Comparison of ENCODE assay signal across 19 cellular contexts in genomic region chr15:74847462-74847861, GRCh38. TPM values are rescaled to one million over a fixed set of nuclear protein-coding genes. Genes with fewer than 3 reads are reported as not detected.
DNase-seq lines count a peak whose midpoint lies in the region; ATAC-seq and TF ChIP-seq lines count a peak whose summit lies in the region.
"Had no signal": no experiment of that assay in that cellular context is flagged by ENCODE, and none has a peak within 500 bp of the region (broad histone marks: within the 10 kb centered on the region; RNA-seq: fewer than 3 reads in every experiment).

No MANE protein-coding gene starts in this region.

- peaks cover 32% of the 10 kb centered on the region for H3K4me1 Mint-ChIP-seq in activated CD8-positive, alpha-beta T cell treated with anti-CD3 and anti-CD28 coated beads, Interleukin-2, amount 10 ng/mL, durations not matched to agents 7 days and 5 days (ENCODE audit: low read depth)
- peaks cover 26% of the 10 kb centered on the region for H3K4me1 Mint-ChIP-seq in activated CD8-positive, alpha-beta T cell treated with anti-CD3 and anti-CD28 coated beads for 36 hours (ENCODE audit: low read depth)
- H3K4me1 Mint-ChIP-seq in activated naive CD8-positive, alpha-beta T cell treated with anti-CD3 and anti-CD28 coated beads for 36 hours, result peaks cover 24% of the 10 kb centered on the region

- peaks cover 60% of the 10 kb centered on the region for H3K36me3 Mint-ChIP-seq in activated CD8-positive, alpha-beta T cell treated with anti-CD3 and anti-CD28 coated beads, Interleukin-2, amount 10 ng/mL, durations not matched to agents 7 days and 5 days (ENCODE audit: low read depth)
- peaks cover 23% of the 10 kb centered on the region for H3K36me3 Mint-ChIP-seq in activated CD8-positive, alpha-beta T cell treated with anti-CD3 and anti-CD28 coated beads for 36 hours (ENCODE audit: low read depth)
- peaks cover 18% of the 10 kb centered on the region for H3K36me3 Mint-ChIP-seq in activated naive CD8-positive, alpha-beta T cell treated with anti-CD3 and anti-CD28 coated beads for 36 hours
- H3K36me3 Mint-ChIP-seq: IgD-negative memory B cell had no signal

- CTCF ChIA-PET in activated CD8-positive, alpha-beta T cell treated with anti-CD3 and anti-CD28 coated beads, Interleukin-2, amount 10 ng/mL, durations not matched to agents 7 days and 5 days (lab: Charles Lee), result interaction anchor here (2.3 to 8.4 kb wide), 3 partner anchors 23 to 79 kb away, joined by 6 to 75 read pairs (median 26); no protein-coding TSS in a partner anchor
- CTCF ChIA-PET in activated CD8-positive, alpha-beta T cell treated with anti-CD3 and anti-CD28 coated beads for 36 hours (lab: Charles Lee), result interaction anchor here (1.0 to 3.8 kb wide), 4 partner anchors 11 to 77 kb away, joined by 3 to 29 read pairs (median 6); no protein-coding TSS in a partner anchor

- no peak for TF ChIP-seq CTCF in activated CD8-positive, alpha-beta T cell treated with anti-CD3 and anti-CD28 coated beads for 36 hours (IDR thresholded peaks at IDR 0.05)
- no peak for TF ChIP-seq CTCF in gastrocnemius medialis (IDR thresholded peaks at IDR 0.05 in 4 of 5, conservative IDR thresholded peaks at IDR 0.05 in 1 of 5)

- no peak for DNase-seq in activated CD8-positive, alpha-beta T cell treated with anti-CD3 and anti-CD28 coated beads, Interleukin-2, amount 10 ng/mL, durations not matched to agents 7 days and 5 days
- no peak for DNase-seq in activated CD8-positive, alpha-beta T cell treated with anti-CD3 and anti-CD28 coated beads for 36 hours
- DNase-seq in activated naive CD8-positive, alpha-beta T cell treated with anti-CD3 and anti-CD28 coated beads for 36 hours, result no peak
- DNase-seq in right cardiac atrium (peak; percentile 44 to 78 (median 60)), gastrocnemius medialis (peak in 1 of 2 donors; percentile 66), NCI-H774 (lab: John Stamatoyannopoulos, UW) (no peak), dedifferentiated amniotic fluid mesenchymal stem cell (ENCODE audit: extremely low spot score) (no peak)
- DNase-seq: central memory CD4-positive, alpha-beta T cell; HCEC 1CT; NCI-H748 treated with DMSO at 0.1 percent for 48 hours; Peyer's patch; stimulated activated naive CD4-positive, alpha-beta T cell had no signal

- no peak for TF ChIP-seq POLR2A in gastrocnemius medialis (IDR thresholded peaks at IDR 0.05)

- no peaks in the 10 kb centered on the region for H3K27me3 ChIP-seq in right cardiac atrium (ENCODE audit: control insufficient read depth, insufficient read depth)
- no peaks in the 10 kb centered on the region for H3K27me3 ChIP-seq in gastrocnemius medialis
- H3K27me3 ChIP-seq: Peyer's patch had no signal

- POLR2A ChIA-PET in activated CD8-positive, alpha-beta T cell treated with anti-CD3 and anti-CD28 coated beads, Interleukin-2, amount 10 ng/mL, durations not matched to agents 7 days and 5 days (lab: Charles Lee), result interaction anchor here (2.4 kb wide), 1 partner anchor 11 kb away, joined by 8 read pairs; no protein-coding TSS in a partner anchor
- POLR2A ChIA-PET in activated CD8-positive, alpha-beta T cell treated with anti-CD3 and anti-CD28 coated beads for 36 hours (lab: Charles Lee), result interaction anchor here (0.7 to 4.5 kb wide), 2 partner anchors 9 to 23 kb away, joined by 3 to 18 read pairs; no protein-coding TSS in a partner anchor

- no peak overlapping the region for H3K4me3 ChIP-seq in right cardiac atrium (ENCODE audit: low read length)
- no peak overlapping the region for H3K4me3 ChIP-seq in gastrocnemius medialis
- H3K4me3 ChIP-seq: Peyer's patch, skin epidermis had no signal

- WGBS in right cardiac atrium, result 68% methylated on average over 3 of the region's 3 CpGs

- no peak overlapping the region for H3K4me3 Mint-ChIP-seq in activated CD8-positive, alpha-beta T cell treated with anti-CD3 and anti-CD28 coated beads, Interleukin-2, amount 10 ng/mL, durations not matched to agents 7 days and 5 days
- H3K4me3 Mint-ChIP-seq in activated CD8-positive, alpha-beta T cell treated with anti-CD3 and anti-CD28 coated beads for 36 hours, result no peak overlapping the region
- no peak overlapping the region for H3K4me3 Mint-ChIP-seq in activated naive CD8-positive, alpha-beta T cell treated with anti-CD3 and anti-CD28 coated beads for 36 hours
- H3K4me3 Mint-ChIP-seq: mesothelial cell of epicardium had no signal

- peaks cover 0 to 60% of the 10 kb centered on the region in 2 donors for H3K36me3 ChIP-seq in gastrocnemius medialis

- H3K27ac ChIP-seq in right cardiac atrium (ENCODE audit: low read length) (peak overlapping the region; percentile 11), gastrocnemius medialis (peak overlapping the region; percentile 34 to 68 (median 47))
- H3K27ac ChIP-seq: Peyer's patch, skin epidermis had no signal

- no peak for ATAC-seq in activated CD8-positive, alpha-beta T cell treated with anti-CD3 and anti-CD28 coated beads, Interleukin-2, amount 10 ng/mL, durations not matched to agents 7 days and 5 days
- ATAC-seq in activated CD8-positive, alpha-beta T cell treated with anti-CD3 and anti-CD28 coated beads for 36 hours, result no peak
- ATAC-seq in right cardiac atrium (no peak), gastrocnemius medialis (peak in 1 of 2 donors; percentile 46), GM21529 (IDR thresholded peaks at IDR 0.05; ENCODE audit: unreplicated experiment) (no peak)

- intact Hi-C loops in activated CD8-positive, alpha-beta T cell treated with anti-CD3 and anti-CD28 coated beads for 36 hours (cut with micrococcal nuclease), result no loop called here
- intact Hi-C loops in right cardiac atrium (cut with DNase I) (loop anchor here in 1 of 4 donors (10.0 kb wide), 1 partner anchor 47 kb away; the partner anchor contains the start of gene MPI), gastrocnemius medialis (cut with DNase I; ENCODE audit: low total_unique reads) (no loop called here)

- H3K27ac Mint-ChIP-seq in activated CD8-positive, alpha-beta T cell treated with anti-CD3 and anti-CD28 coated beads, Interleukin-2, amount 10 ng/mL, durations not matched to agents 7 days and 5 days, result peak overlapping the region; percentile 67
- no peak overlapping the region for H3K27ac Mint-ChIP-seq in activated CD8-positive, alpha-beta T cell treated with anti-CD3 and anti-CD28 coated beads for 36 hours
- peak overlapping the region; percentile 15 for H3K27ac Mint-ChIP-seq in activated naive CD8-positive, alpha-beta T cell treated with anti-CD3 and anti-CD28 coated beads for 36 hours
- H3K27ac Mint-ChIP-seq: mesothelial cell of epicardium had no signal

- H3K9me3 Mint-ChIP-seq in activated CD8-positive, alpha-beta T cell treated with anti-CD3 and anti-CD28 coated beads, Interleukin-2, amount 10 ng/mL, durations not matched to agents 7 days and 5 days (ENCODE audit: insufficient read depth), result no peaks in the 10 kb centered on the region
- H3K9me3 Mint-ChIP-seq in activated CD8-positive, alpha-beta T cell treated with anti-CD3 and anti-CD28 coated beads for 36 hours, result no peaks in the 10 kb centered on the region
- no peaks in the 10 kb centered on the region for H3K9me3 Mint-ChIP-seq in activated naive CD8-positive, alpha-beta T cell treated with anti-CD3 and anti-CD28 coated beads for 36 hours
- H3K9me3 Mint-ChIP-seq: IgD-negative memory B cell, mesothelial cell of epicardium had no signal

- in situ Hi-C loops in gastrocnemius medialis (cut with MboI; ENCODE audit: low sequenced_read_pairs in 4 of 4), result no loop called here

- H3K27me3 Mint-ChIP-seq in activated CD8-positive, alpha-beta T cell treated with anti-CD3 and anti-CD28 coated beads, Interleukin-2, amount 10 ng/mL, durations not matched to agents 7 days and 5 days (ENCODE audit: low read depth), result no peaks in the 10 kb centered on the region
- H3K27me3 Mint-ChIP-seq in activated CD8-positive, alpha-beta T cell treated with anti-CD3 and anti-CD28 coated beads for 36 hours, result no peaks in the 10 kb centered on the region
- no peaks in the 10 kb centered on the region for H3K27me3 Mint-ChIP-seq in activated naive CD8-positive, alpha-beta T cell treated with anti-CD3 and anti-CD28 coated beads for 36 hours
- H3K27me3 Mint-ChIP-seq: IgD-negative memory B cell had no signal

- H3K4me1 ChIP-seq in right cardiac atrium (ENCODE audit: control insufficient read depth, insufficient read depth, low read length) (peaks cover 2% of the 10 kb centered on the region), gastrocnemius medialis (peaks cover 3 to 21% of the 10 kb centered on the region in 2 donors)

- H3K9me3 ChIP-seq in right cardiac atrium (ENCODE audit: control insufficient read depth, low read length) (no peaks in the 10 kb centered on the region), gastrocnemius medialis (no peaks in the 10 kb centered on the region)
- H3K9me3 ChIP-seq: Peyer's patch had no signal

RNA-seq across cellular contexts. Expression of gene ULK3, which starts 4.5 kb away (rescaled TPM):
- total RNA-seq in activated CD8-positive, alpha-beta T cell treated with anti-CD3 and anti-CD28 coated beads, Interleukin-2, amount 10 ng/mL, durations not matched to agents 7 days and 5 days, result 10 to 100 TPM; 56.9 to 58.0 TPM
- 10 to 100 TPM; 45.9 to 49.3 TPM for total RNA-seq in activated CD8-positive, alpha-beta T cell treated with anti-CD3 and anti-CD28 coated beads for 36 hours
- total RNA-seq in activated naive CD8-positive, alpha-beta T cell treated with anti-CD3 and anti-CD28 coated beads for 36 hours, result 10 to 100 TPM; 41.1 to 49.9 TPM
- total RNA-seq in right cardiac atrium, result 10 to 100 TPM; 34.9 to 49.3 (median 45.9) TPM
- 35.0 TPM for polyA plus RNA-seq in right cardiac atrium
- total RNA-seq in gastrocnemius medialis, result 10 to 100 TPM; 39.0 to 56.5 (median 48.1) TPM

RNA-seq across cellular contexts. Expression of gene CPLX3, which starts 21.0 kb away (rescaled TPM):
- not detected for total RNA-seq in activated CD8-positive, alpha-beta T cell treated with anti-CD3 and anti-CD28 coated beads, Interleukin-2, amount 10 ng/mL, durations not matched to agents 7 days and 5 days
- under 1 TPM in 1 of 2 experiments, not detected in 1; 0.11 TPM for total RNA-seq in activated CD8-positive, alpha-beta T cell treated with anti-CD3 and anti-CD28 coated beads for 36 hours
- total RNA-seq in activated naive CD8-positive, alpha-beta T cell treated with anti-CD3 and anti-CD28 coated beads for 36 hours, result under 1 TPM in 1 of 2 experiments, not detected in 1; 0.19 TPM
- total RNA-seq in right cardiac atrium (10 to 100 TPM; 13.0 to 31.0 (median 20.9) TPM), gastrocnemius medialis (not detected)
- 13.3 TPM for polyA plus RNA-seq in right cardiac atrium
- total RNA-seq: fibroblast of villous mesenchyme, mesothelial cell of epicardium, Peyer's patch, ureter had no signal
- polyA plus RNA-seq: AG04450, IgD-negative memory B cell had no signal

RNA-seq across cellular contexts. Expression of gene SCAMP2, which starts 25.7 kb away (rescaled TPM):
- 100 to 1,000 TPM in 1 of 2 experiments, 10 to 100 TPM in 1; 96.9 to 105 TPM for total RNA-seq in activated CD8-positive, alpha-beta T cell treated with anti-CD3 and anti-CD28 coated beads, Interleukin-2, amount 10 ng/mL, durations not matched to agents 7 days and 5 days
- 10 to 100 TPM; 57.8 to 58.9 TPM for total RNA-seq in activated CD8-positive, alpha-beta T cell treated with anti-CD3 and anti-CD28 coated beads for 36 hours
- 10 to 100 TPM; 57.5 to 59.6 TPM for total RNA-seq in activated naive CD8-positive, alpha-beta T cell treated with anti-CD3 and anti-CD28 coated beads for 36 hours
- total RNA-seq in right cardiac atrium (10 to 100 TPM; 52.2 to 67.1 (median 61.7) TPM), gastrocnemius medialis (100 to 1,000 TPM in 1 of 4 donors, 10 to 100 TPM in 3; 46.3 to 122 (median 74.3) TPM)
- 36.1 TPM for polyA plus RNA-seq in right cardiac atrium

RNA-seq across cellular contexts. Expression of gene LMAN1L, which starts 34.8 kb away (rescaled TPM):
- 1 to 10 TPM in 1 of 2 experiments, under 1 TPM in 1; 0.47 to 1.0 TPM for total RNA-seq in activated CD8-positive, alpha-beta T cell treated with anti-CD3 and anti-CD28 coated beads, Interleukin-2, amount 10 ng/mL, durations not matched to agents 7 days and 5 days
- under 1 TPM in 1 of 2 experiments, not detected in 1; 0.11 TPM for total RNA-seq in activated CD8-positive, alpha-beta T cell treated with anti-CD3 and anti-CD28 coated beads for 36 hours
- total RNA-seq in activated naive CD8-positive, alpha-beta T cell treated with anti-CD3 and anti-CD28 coated beads for 36 hours, result under 1 TPM; 0.14 to 0.33 TPM
- 100 to 1,000 TPM in 3 of 4 donors, 10 to 100 TPM in 1; 66.2 to 216 (median 131) TPM for total RNA-seq in right cardiac atrium
- 84.7 TPM for polyA plus RNA-seq in right cardiac atrium
- not detected for total RNA-seq in gastrocnemius medialis
- total RNA-seq: fibroblast of villous mesenchyme, Peyer's patch, ureter had no signal
- polyA plus RNA-seq: AG04450, IgD-negative memory B cell had no signal

RNA-seq across cellular contexts. Expression of gene MPI, which starts 42.4 kb away (rescaled TPM):
- 10 to 100 TPM; 55.7 to 56.7 TPM for total RNA-seq in activated CD8-positive, alpha-beta T cell treated with anti-CD3 and anti-CD28 coated beads, Interleukin-2, amount 10 ng/mL, durations not matched to agents 7 days and 5 days
- 10 to 100 TPM; 67.1 to 74.3 TPM for total RNA-seq in activated CD8-positive, alpha-beta T cell treated with anti-CD3 and anti-CD28 coated beads for 36 hours
- total RNA-seq in activated naive CD8-positive, alpha-beta T cell treated with anti-CD3 and anti-CD28 coated beads for 36 hours, result 10 to 100 TPM; 71.4 to 73.2 TPM
- total RNA-seq in right cardiac atrium (10 to 100 TPM; 39.1 to 59.8 (median 47.7) TPM), gastrocnemius medialis (100 to 1,000 TPM in 2 of 4 donors, 10 to 100 TPM in 2; 66.7 to 129 (median 98.5) TPM)
- 47.9 TPM for polyA plus RNA-seq in right cardiac atrium

Comparison
In these comparisons a context has a peak if more than half of its experiments do, and no peak if none do; other contexts are left out.
1. DNase-seq: peak in right cardiac atrium (3 of 3); none in activated CD8-positive, alpha-beta T cell treated with anti-CD3 and anti-CD28 coated beads, Interleukin-2, amount 10 ng/mL, durations not matched to agents 7 days and 5 days (single experiment), activated CD8-positive, alpha-beta T cell treated with anti-CD3 and anti-CD28 coated beads for 36 hours (single experiment), activated naive CD8-positive, alpha-beta T cell treated with anti-CD3 and anti-CD28 coated beads for 36 hours (single experiment), NCI-H774 (single experiment) and dedifferentiated amniotic fluid mesenchymal stem cell (single experiment).
2. RNA of gene CPLX3, which starts 21.0 kb away (total RNA-seq): 13.0 to 31.0 TPM in right cardiac atrium; 0.19 TPM in activated naive CD8-positive, alpha-beta T cell treated with anti-CD3 and anti-CD28 coated beads for 36 hours, 0.11 TPM in activated CD8-positive, alpha-beta T cell treated with anti-CD3 and anti-CD28 coated beads for 36 hours, not detected in activated CD8-positive, alpha-beta T cell treated with anti-CD3 and anti-CD28 coated beads, Interleukin-2, amount 10 ng/mL, durations not matched to agents 7 days and 5 days and not detected in gastrocnemius medialis; every median in the first group is over 10 times any median in the second.